Comparison of ENCODE assay signal across 8 cellular contexts in the genomic region with DNA sequence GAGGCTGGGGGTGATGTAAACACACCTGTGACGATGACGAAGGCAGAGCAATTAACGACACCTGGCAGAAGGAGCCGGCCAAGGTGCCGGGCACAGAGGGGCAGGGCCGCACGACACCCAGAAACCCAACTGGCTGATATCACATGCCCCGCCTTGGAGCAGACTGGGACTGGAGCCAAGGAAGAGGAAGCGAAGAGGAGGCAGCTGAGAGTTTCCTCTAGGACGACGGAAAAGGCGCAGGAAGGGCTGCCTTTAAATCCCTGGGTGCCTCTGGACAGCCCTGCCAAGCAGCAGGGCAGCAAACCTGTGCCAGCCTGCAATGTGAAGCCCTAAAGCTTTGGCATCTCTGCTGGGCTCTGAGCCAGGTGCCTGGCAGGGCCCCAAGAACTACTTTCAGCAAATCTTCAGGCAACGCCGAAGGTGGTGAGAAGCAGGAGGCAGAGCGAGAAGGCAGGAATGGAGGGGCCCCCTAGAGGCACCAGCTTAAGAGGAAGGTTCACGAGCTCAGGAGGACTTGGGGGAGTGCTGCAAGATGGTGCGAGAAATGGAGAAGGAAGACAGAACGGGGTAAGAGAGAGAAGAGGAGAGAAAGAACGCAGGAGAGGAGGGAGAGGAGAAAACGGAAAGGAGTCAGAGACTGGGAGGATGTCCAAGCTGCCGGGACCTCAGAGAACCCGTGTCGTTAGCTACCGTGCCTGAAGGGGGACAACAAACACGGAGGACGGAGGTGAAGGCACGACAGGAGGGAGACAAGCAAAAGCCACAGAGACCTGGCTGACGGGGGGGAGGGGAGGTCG. TPM values are rescaled to one million over a fixed set of nuclear protein-coding genes. Genes with fewer than 3 reads are reported as not detected.
A peak's percentile ranks its signal among the peaks of the same experiment; 100 is the strongest.
DNase-seq lines count a peak whose midpoint lies in the region; ATAC-seq and TF ChIP-seq lines count a peak whose summit lies in the region.

No MANE protein-coding gene starts in this region.

- peak in 3 of 6 experiments; percentile 32 to 34 (median 33) for TF ChIP-seq CTCF in adrenal gland (IDR thresholded peaks at IDR 0.05)
- peak; percentile 8 for TF ChIP-seq CTCF in psoas muscle (IDR thresholded peaks at IDR 0.05)

- peaks cover 10 to 13% of the 10 kb centered on the region in 2 donors for H3K4me1 ChIP-seq in adrenal gland (replicated peaks in 1 of 2)
- H3K4me1 ChIP-seq in psoas muscle = peaks cover 34% of the 10 kb centered on the region

- DNase-seq in stimulated activated CD4-positive, alpha-beta T cell treated with anti-CD3 and anti-CD28 coated beads, Interleukin-15, amount 100 ng/mL, for 24 hours = peak; percentile 18
- no peak for DNase-seq in stimulated activated CD4-positive, alpha-beta T cell treated with anti-CD3 and anti-CD28 coated beads, Interleukin-12 subunit alpha, Interleukin-12 subunit beta, amount 100 ng/mL, for 4 hours
- DNase-seq in NOMO-1 treated with dmso at 0.1 percent for 144 hours (lab: John Stamatoyannopoulos, UW; ENCODE audit: unreplicated experiment) (peak; percentile 25), adrenal gland (peak; percentile 78 to 89 (median 81)), Right ventricle myocardium superior (peak; percentile 87), psoas muscle (peak; percentile 72 to 90), epidermal melanocyte (ENCODE audit: insufficient read length, low spot score) (no peak), GM19238 (ENCODE audit: insufficient read length, low spot score) (no peak)

- no peak for TF ChIP-seq POLR2A in adrenal gland (IDR thresholded peaks at IDR 0.05)

- H3K4me3 ChIP-seq in adrenal gland = peak overlapping the region in 1 of 4 donors; percentile 48
- peak overlapping the region; percentile 56 for H3K4me3 ChIP-seq in psoas muscle

- H3K36me3 ChIP-seq in adrenal gland (replicated peaks in 1 of 2) (no peaks in the 10 kb centered on the region), psoas muscle (ENCODE audit: insufficient read depth in 1 of 2, low read depth in 1 of 2) (no peaks in the 10 kb centered on the region)

- H3K9me3 ChIP-seq in adrenal gland (replicated peaks in 1 of 3) (no peaks in the 10 kb centered on the region), psoas muscle (no peaks in the 10 kb centered on the region)

- intact Hi-C loops in adrenal gland (cut with DNase I) = loop anchor here in 1 of 2 donors (10.0 kb wide), 2 partner anchors 45 to 295 kb away; no protein-coding TSS in a partner anchor
- intact Hi-C loops in Right ventricle myocardium superior (cut with DNase I) = loop anchor here (10.0 kb wide), 1 partner anchor 395 kb away; no protein-coding TSS in a partner anchor
- intact Hi-C loops in psoas muscle (cut with DNase I) = loop anchor here in 1 of 2 donors (5.0 kb wide), 1 partner anchor 47 kb away; no protein-coding TSS in a partner anchor

- no peaks in the 10 kb centered on the region for H3K27me3 ChIP-seq in adrenal gland
- no peaks in the 10 kb centered on the region for H3K27me3 ChIP-seq in psoas muscle (ENCODE audit: insufficient read depth in 3 of 3, low read length in 2 of 3)

- 7 to 10% (median 8%) methylated on average over 29 of the region's 29 CpGs for WGBS in adrenal gland, 4 donors
- WGBS in psoas muscle, 3 donors = 4 to 5% (median 5%) methylated on average over 29 of the region's 29 CpGs

- peak overlapping the region in 3 of 5 donors; percentile 20 to 79 (median 35) for H3K27ac ChIP-seq in adrenal gland
- peak overlapping the region; percentile 54 for H3K27ac ChIP-seq in psoas muscle

- ATAC-seq in Right ventricle myocardium superior (ENCODE audit: poor library complexity) (peak; percentile 76), psoas muscle (peak; percentile 40 to 74 (median 63))

RNA-seq across cellular contexts. Expression of gene PEF1, which starts 25.3 kb away (rescaled TPM):
- total RNA-seq in adrenal gland (100 to 1,000 TPM in 2 of 8 donors, 10 to 100 TPM in 6; 71.1 to 132 (median 86.5) TPM), Right ventricle myocardium superior (31.1 TPM), psoas muscle (10 to 100 TPM; 22.1 to 43.1 (median 29.7) TPM)
- polyA plus RNA-seq in adrenal gland (10 to 100 TPM; 58.2 to 87.1 (median 68.9) TPM), psoas muscle (10 to 100 TPM; 29.5 to 57.4 (median 30.7) TPM)

RNA-seq across cellular contexts. Expression of gene COL16A1, which starts 33.8 kb away (rescaled TPM):
- 10 to 100 TPM; 18.5 to 41.2 (median 26.9) TPM for total RNA-seq in adrenal gland
- 100 to 1,000 TPM in 1 of 3 donors, 10 to 100 TPM in 1, 1 to 10 TPM in 1; 6.1 to 129 (median 49.8) TPM for polyA plus RNA-seq in adrenal gland
- 10.9 TPM for total RNA-seq in Right ventricle myocardium superior
- 10 to 100 TPM in 1 of 4 donors, 1 to 10 TPM in 3; 6.1 to 14.2 (median 8.4) TPM for total RNA-seq in psoas muscle
- 1 to 10 TPM; 2.9 to 4.1 (median 3.5) TPM for polyA plus RNA-seq in psoas muscle

RNA-seq across cellular contexts. Expression of gene HCRTR1, which starts 52.5 kb away (rescaled TPM):
- total RNA-seq in adrenal gland (1 to 10 TPM in 2 of 8 donors, under 1 TPM in 1, not detected in 5; 0.98 to 2.8 (median 1.7) TPM), Right ventricle myocardium superior (0.46 TPM), psoas muscle (1 to 10 TPM in 1 of 4 donors, under 1 TPM in 2, not detected in 1; 0.18 to 1.2 (median 0.42) TPM)
- polyA plus RNA-seq in adrenal gland (1 to 10 TPM in 1 of 3 donors, under 1 TPM in 2; 0.18 to 3.5 (median 0.67) TPM), psoas muscle (under 1 TPM; 0.12 to 0.51 (median 0.27) TPM)

Comparison
In these comparisons a context has a peak if more than half of its experiments do, and no peak if none do; other contexts are left out.
1. DNase-seq: peak in stimulated activated CD4-positive, alpha-beta T cell treated with anti-CD3 and anti-CD28 coated beads, Interleukin-15, amount 100 ng/mL, for 24 hours (single experiment), NOMO-1 treated with dmso at 0.1 percent for 144 hours (single experiment), adrenal gland (7 of 7), Right ventricle myocardium superior (single experiment) and psoas muscle (2 of 2); none in stimulated activated CD4-positive, alpha-beta T cell treated with anti-CD3 and anti-CD28 coated beads, Interleukin-12 subunit alpha, Interleukin-12 subunit beta, amount 100 ng/mL, for 4 hours (single experiment), epidermal melanocyte (single experiment) and GM19238 (single experiment).